ENCODE assay signal across 10 cellular contexts in the genomic region with DNA sequence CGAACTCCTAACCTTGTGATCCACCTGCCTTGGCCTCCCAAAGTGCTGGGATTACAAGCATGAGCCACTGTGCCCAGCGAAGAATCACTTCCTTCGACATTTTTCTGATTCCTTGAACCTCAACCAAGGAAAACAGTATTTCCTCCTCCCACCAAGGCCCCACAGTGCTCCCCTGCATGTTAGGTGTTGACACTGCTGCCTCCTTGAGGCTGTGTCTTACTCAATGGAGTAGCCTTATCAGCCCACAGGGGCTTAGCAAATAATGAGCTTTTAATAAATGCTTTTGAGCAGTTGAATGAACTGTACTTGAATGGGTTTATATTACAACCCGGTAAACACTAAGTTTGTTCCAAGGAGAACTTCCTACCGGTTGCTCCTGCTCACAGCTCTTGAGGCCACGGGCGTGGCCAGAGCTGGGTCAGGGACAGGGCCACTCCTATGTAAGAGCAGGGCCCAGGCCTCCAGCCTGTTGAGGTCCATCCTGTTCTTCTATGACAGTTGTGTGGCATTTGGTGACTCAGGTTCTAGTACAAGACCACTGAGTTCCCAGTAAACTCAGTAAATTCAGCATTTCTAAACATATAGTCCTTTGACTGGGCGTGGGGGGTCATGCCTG. TPM values are rescaled to one million over a fixed set of nuclear protein-coding genes. Genes with fewer than 3 reads are reported as not detected.
DNase-seq lines count a peak whose midpoint lies in the region; ATAC-seq and TF ChIP-seq lines count a peak whose summit lies in the region.
"Had no signal": no experiment of that assay in that cellular context is flagged by ENCODE, and none has a peak within 500 bp of the region (broad histone marks: within the 10 kb centered on the region; RNA-seq: fewer than 3 reads in every experiment).

No MANE protein-coding gene starts in this region.

- no peak overlapping the region for H3K27ac ChIP-seq in ascending aorta

- H3K9me3 ChIP-seq in ascending aorta, result no peaks in the 10 kb centered on the region

- H3K36me3 ChIP-seq in ascending aorta, result no peaks in the 10 kb centered on the region

- no peak for TF ChIP-seq CTCF in ascending aorta (IDR thresholded peaks at IDR 0.05)

- H3K4me1 ChIP-seq in ascending aorta, result no peaks in the 10 kb centered on the region

- peak; percentile 27 for DNase-seq in NCI-H2196 (lab: John Stamatoyannopoulos, UW; ENCODE audit: unreplicated experiment)
- DNase-seq in NCI-H2196 treated with DMSO at 0.1 percent for 48 hours (lab: John Stamatoyannopoulos, UW; ENCODE audit: unreplicated experiment), result no peak
- DNase-seq in OCI-M1 (lab: John Stamatoyannopoulos, UW), result peak; percentile 9
- DNase-seq in renal cortical epithelial cell (ENCODE audit: low read depth), result peak; percentile 45
- DNase-seq in NCI-H345 (lab: John Stamatoyannopoulos, UW), result no peak
- no peak for DNase-seq in ascending aorta (ENCODE audit: low spot score in 2 of 2)
- DNase-seq: cerebellar nuclear complex, NCI-H1048 had no signal

- ATAC-seq in esophagus mucosa (peak; percentile 55), HG03280 (IDR thresholded peaks at IDR 0.05; ENCODE audit: unreplicated experiment) (no peak)

- H3K4me3 ChIP-seq in ascending aorta, result no peak overlapping the region

- intact Hi-C loops in ascending aorta (cut with DNase I), result no loop called here

- no peaks in the 10 kb centered on the region for H3K27me3 ChIP-seq in ascending aorta

RNA-seq across cellular contexts. Expression of a gene that starts 36.8 kb away (rescaled TPM):
- total RNA-seq in esophagus mucosa (14.0 TPM), renal cortical epithelial cell (691 and 1,981 TPM in 2 replicates), ascending aorta (214 TPM)

RNA-seq across cellular contexts. Expression of a gene that starts 39.2 kb away (rescaled TPM):
- 755 TPM for total RNA-seq in esophagus mucosa
- total RNA-seq in renal cortical epithelial cell, result 212 and 831 TPM in 2 replicates
- total RNA-seq in ascending aorta, result 370 TPM

Comparison
In these comparisons a context has a peak if more than half of its experiments do, and no peak if none do; other contexts are left out.
1. DNase-seq: peak in NCI-H2196 (single experiment), OCI-M1 (single experiment) and renal cortical epithelial cell (single experiment); none in NCI-H2196 treated with DMSO at 0.1 percent for 48 hours (single experiment), NCI-H345 (single experiment) and ascending aorta (0 of 2).
2. RNA of a gene that starts 36.8 kb away (total RNA-seq): 691 to 1,981 TPM in renal cortical epithelial cell and 214 TPM in ascending aorta (single experiment); 14.0 TPM in esophagus mucosa (single experiment); every median in the first group is over 10 times any median in the second.